13 cellular contexts compared by ENCODE assay signal in the genomic region with DNA sequence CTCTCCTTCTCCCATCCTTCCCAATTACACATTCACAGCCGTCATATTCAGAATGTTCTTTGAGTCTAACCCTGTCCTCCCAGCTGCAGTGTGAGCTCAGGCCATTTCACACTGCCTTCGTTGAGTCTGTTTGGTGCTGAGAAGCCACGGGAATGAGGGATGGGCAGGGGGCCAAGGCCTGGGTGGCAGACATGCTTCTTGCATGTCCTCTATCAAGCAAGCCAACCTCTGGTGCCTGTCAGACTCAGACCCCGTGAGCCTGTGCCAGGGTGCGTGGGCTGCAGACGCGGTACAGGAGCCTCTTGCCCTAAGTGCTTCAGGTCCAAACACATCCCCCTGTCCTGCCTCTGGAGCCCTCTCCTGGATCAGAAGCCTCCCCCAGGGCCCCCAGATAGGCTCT. TPM values are rescaled to one million over a fixed set of nuclear protein-coding genes. Genes with fewer than 3 reads are reported as not detected.
DNase-seq lines count a peak whose midpoint lies in the region; ATAC-seq and TF ChIP-seq lines count a peak whose summit lies in the region.
"Had no signal": no experiment of that assay in that cellular context is flagged by ENCODE, and none has a peak within 500 bp of the region (broad histone marks: within the 10 kb centered on the region; RNA-seq: fewer than 3 reads in every experiment).

No MANE protein-coding gene starts in this region.

- POLR2A ChIA-PET in activated CD4-positive, alpha-beta memory T cell treated with anti-CD3 and anti-CD28 coated beads for 36 hours (lab: Charles Lee), result no interaction called here

- H3K79me2 ChIP-seq in GM23248 (ENCODE audit: insufficient read depth), result no peaks in the 10 kb centered on the region
- H3K79me2 ChIP-seq in mammary epithelial cell (ENCODE audit: insufficient read depth, low read length), result no peaks in the 10 kb centered on the region

- dilution Hi-C loops in mammary epithelial cell (cut with HindIII; ENCODE audit: low sequenced_read_pairs), result no loop called here

- H3K4me2 ChIP-seq in GM23248 (ENCODE audit: unreplicated experiment) (peak overlapping the region; percentile 41), mammary epithelial cell (ENCODE audit: insufficient read depth, low read depth, low read length) (no peak overlapping the region)

- H3K9me3 ChIP-seq in GM23248 (ENCODE audit: low read depth) (no peaks in the 10 kb centered on the region), mammary epithelial cell (replicated peaks; ENCODE audit: insufficient read depth, low read length) (no peaks in the 10 kb centered on the region), gastrocnemius medialis (no peaks in the 10 kb centered on the region)

- H3K27me3 ChIP-seq in GM23248 (replicated peaks; ENCODE audit: insufficient read depth), result no peaks in the 10 kb centered on the region
- H3K27me3 ChIP-seq in mammary epithelial cell (ENCODE audit: insufficient read depth, low read length), result no peaks in the 10 kb centered on the region
- no peaks in the 10 kb centered on the region for H3K27me3 ChIP-seq in gastrocnemius medialis

- peak; percentile 75 for ATAC-seq in left ventricle myocardium superior
- ATAC-seq in gastrocnemius medialis, result peak; percentile 55 to 60

- no peak for TF ChIP-seq CTCF in mammary epithelial cell (conservative IDR thresholded peaks at IDR 0.05 in 1 of 2, IDR thresholded peaks at IDR 0.05 in 1 of 2; ENCODE audit: extremely low read depth in 1 of 2, insufficient read depth in 1 of 2, low read depth in 1 of 2, low read length in 2 of 2)
- TF ChIP-seq CTCF in gastrocnemius medialis (IDR thresholded peaks at IDR 0.05 in 4 of 5, conservative IDR thresholded peaks at IDR 0.05 in 1 of 5), result no peak

- CTCF ChIA-PET in mammary epithelial cell (lab: Charles Lee; ENCODE audit: low non-redundant PET), result no interaction called here
- CTCF ChIA-PET in activated CD4-positive, alpha-beta memory T cell treated with anti-CD3 and anti-CD28 coated beads for 36 hours (lab: Charles Lee), result no interaction called here

- H3K27ac ChIP-seq in GM23248, result peak overlapping the region; percentile 71
- H3K27ac ChIP-seq in mammary epithelial cell (ENCODE audit: insufficient read depth, low read depth, low read length), result no peak overlapping the region
- H3K27ac ChIP-seq in gastrocnemius medialis, result peak overlapping the region; percentile 75 to 99 (median 78)

- H3F3A ChIP-seq in GM23248 (ENCODE audit: insufficient read depth), result 0 out of 2 replicates have a peak, but pooled peaks cover 3% of the 10 kb centered on the region

- H2AFZ ChIP-seq in GM23248 (peak overlapping the region; percentile 68), mammary epithelial cell (ENCODE audit: low read depth, low read length) (peak overlapping the region; percentile 81)

- H3K4me3 ChIP-seq in GM23248 (peak overlapping the region; percentile 22; the same call in 1 of the 2 replicates), mammary epithelial cell (replicated peaks in 1 of 3; ENCODE audit: insufficient read depth in 1 of 3, low read depth in 2 of 3, low read length in 3 of 3) (no peak overlapping the region), gastrocnemius medialis (no peak overlapping the region)
- H3K4me3 ChIP-seq: coronary artery had no signal

- 3 to 6% methylated on average over 7 of the region's 7 CpGs for WGBS in GM23248 (ENCODE audit: low coverage in 1 of 2, low lambda C conversion rate in 2 of 2, missing lambda C conversion rate in 2 of 2), 2 experiments
- WGBS in mammary epithelial cell (ENCODE audit: low coverage, missing lambda C conversion rate), result 11% methylated on average over 7 of the region's 7 CpGs

- H3K36me3 Mint-ChIP-seq in activated CD4-positive, alpha-beta memory T cell treated with anti-CD3 and anti-CD28 coated beads for 36 hours, result no peaks in the 10 kb centered on the region

- no peak for TF ChIP-seq POLR2A in gastrocnemius medialis (IDR thresholded peaks at IDR 0.05)

- H3K27me3 Mint-ChIP-seq in activated CD4-positive, alpha-beta memory T cell treated with anti-CD3 and anti-CD28 coated beads for 36 hours, result no peaks in the 10 kb centered on the region

- no peaks in the 10 kb centered on the region for H3K9me2 ChIP-seq in GM23248 (ENCODE audit: insufficient read depth)

- no peak overlapping the region for H3K4me3 Mint-ChIP-seq in activated CD4-positive, alpha-beta memory T cell treated with anti-CD3 and anti-CD28 coated beads for 36 hours

- no peaks in the 10 kb centered on the region for H3K4me1 Mint-ChIP-seq in activated CD4-positive, alpha-beta memory T cell treated with anti-CD3 and anti-CD28 coated beads for 36 hours (ENCODE audit: low read depth)

- no peak overlapping the region for H3K27ac Mint-ChIP-seq in activated CD4-positive, alpha-beta memory T cell treated with anti-CD3 and anti-CD28 coated beads for 36 hours

- H3K9me3 Mint-ChIP-seq in activated CD4-positive, alpha-beta memory T cell treated with anti-CD3 and anti-CD28 coated beads for 36 hours, result no peaks in the 10 kb centered on the region

- H3K4me1 ChIP-seq in GM23248 (ENCODE audit: insufficient read depth), result peaks cover 14% of the 10 kb centered on the region
- peaks cover 18% of the 10 kb centered on the region for H3K4me1 ChIP-seq in mammary epithelial cell (ENCODE audit: insufficient read depth, low read length)
- peaks cover 29 to 33% of the 10 kb centered on the region in 2 donors for H3K4me1 ChIP-seq in gastrocnemius medialis

- DNase-seq in GM23248 (peak; percentile 85), mammary epithelial cell (peak; percentile 47), left ventricle myocardium superior (peak; percentile 81), gastrocnemius medialis (peak; percentile 67 to 76), KBM-7 (no peak)
- DNase-seq in activated CD4-positive, alpha-beta T cell treated with anti-CD3 and anti-CD28 coated beads, Interleukin-2, amount 50 U/mL, for 4 hours, result no peak
- DNase-seq in stimulated activated CD4-positive, alpha-beta T cell treated with anti-CD3 and anti-CD28 coated beads, Interleukin-2, amount 100 ng/mL, for 24 hours, result no peak
- DNase-seq in activated CD4-positive, alpha-beta memory T cell treated with anti-CD3 and anti-CD28 coated beads for 36 hours, result no peak
- DNase-seq: activated naive CD4-positive, alpha-beta T cell treated with anti-CD3 and anti-CD28 coated beads, Interleukin-2, amount 50 U/mL, for 16 hours; C1 segment of cervical spinal cord; stimulated activated CD4-positive, alpha-beta T cell treated with anti-CD3 and anti-CD28 coated beads, Interleukin-4, amount 100 ng/mL, for 1 hour; stimulated activated naive CD4-positive, alpha-beta T cell treated with Interleukin-2 at 50 U/mL for 16 hours had no signal

- H3K36me3 ChIP-seq in GM23248 (ENCODE audit: low read depth) (no peaks in the 10 kb centered on the region), mammary epithelial cell (ENCODE audit: insufficient read depth, low read length) (no peaks in the 10 kb centered on the region), gastrocnemius medialis (no peaks in the 10 kb centered on the region)

- peak overlapping the region; percentile 32; the same call in 1 of the 2 replicates for H3K9ac ChIP-seq in GM23248
- no peak overlapping the region for H3K9ac ChIP-seq in mammary epithelial cell (ENCODE audit: insufficient read depth, low read length)

- intact Hi-C loops in mammary epithelial cell (cut with micrococcal nuclease) (no loop called here), left ventricle myocardium superior (cut with micrococcal nuclease) (no loop called here), gastrocnemius medialis (cut with DNase I; ENCODE audit: low total_unique reads) (no loop called here)
- intact Hi-C loops in activated CD4-positive, alpha-beta memory T cell treated with anti-CD3 and anti-CD28 coated beads for 36 hours (cut with micrococcal nuclease), result no loop called here

- in situ Hi-C loops in GM23248 (cut with MboI) (no loop called here), mammary epithelial cell (cut with MboI; ENCODE audit: low sequenced_read_pairs in 2 of 2) (loop anchor here in 1 of 2 donors (10.0 kb wide), 1 partner anchor 57 kb away; no protein-coding TSS in a partner anchor), gastrocnemius medialis (cut with MboI; ENCODE audit: low sequenced_read_pairs in 4 of 4) (no loop called here), KBM-7 (cut with MboI; ENCODE audit: low pct_unique_long_range_greater_than_20kb, low sequenced_read_pairs) (no loop called here)

- BruUV-seq in mammary epithelial cell (replicated peaks; lab: Mats Ljungman, UMichigan), result no TSS peak

- H4K20me1 ChIP-seq in GM23248 (ENCODE audit: insufficient read depth), result no peaks in the 10 kb centered on the region
- no peaks in the 10 kb centered on the region for H4K20me1 ChIP-seq in mammary epithelial cell (ENCODE audit: insufficient read depth, low read length)

RNA-seq across cellular contexts. Expression of a gene that starts 46.6 kb away (rescaled TPM):
- total RNA-seq in GM23248 (2014; rRNA removed; shearing (Covaris generic)), result 22.1 and 26.0 TPM in 2 replicates
- polyA plus RNA-seq in GM23248 (2016; fragmentation: Nextera tagmentation; extraction: Ambion mirVana), result 36.1 and 39.9 TPM in 2 replicates
- 10 to 100 TPM; 28.7 to 30.0 TPM for total RNA-seq in mammary epithelial cell
- 17.5 TPM for polyA plus RNA-seq in mammary epithelial cell
- 4.7 TPM for polyA minus RNA-seq in mammary epithelial cell
- 46.0 TPM for total RNA-seq in left ventricle myocardium superior
- 10 to 100 TPM; 23.6 to 58.5 (median 37.4) TPM for total RNA-seq in gastrocnemius medialis
- total RNA-seq in activated CD4-positive, alpha-beta memory T cell treated with anti-CD3 and anti-CD28 coated beads for 36 hours, result 10 to 100 TPM; 32.0 to 33.3 TPM

Comparison
In these comparisons a context has a peak if more than half of its experiments do, and no peak if none do; other contexts are left out.
1. DNase-seq: peak in GM23248 (single experiment), mammary epithelial cell (single experiment), left ventricle myocardium superior (single experiment) and gastrocnemius medialis (2 of 2); none in activated CD4-positive, alpha-beta T cell treated with anti-CD3 and anti-CD28 coated beads, Interleukin-2, amount 50 U/mL, for 4 hours (0 of 2), KBM-7 (single experiment), stimulated activated CD4-positive, alpha-beta T cell treated with anti-CD3 and anti-CD28 coated beads, Interleukin-2, amount 100 ng/mL, for 24 hours (0 of 2) and activated CD4-positive, alpha-beta memory T cell treated with anti-CD3 and anti-CD28 coated beads for 36 hours (single experiment).